15 cellular contexts compared by ENCODE assay signal in the genomic region with DNA sequence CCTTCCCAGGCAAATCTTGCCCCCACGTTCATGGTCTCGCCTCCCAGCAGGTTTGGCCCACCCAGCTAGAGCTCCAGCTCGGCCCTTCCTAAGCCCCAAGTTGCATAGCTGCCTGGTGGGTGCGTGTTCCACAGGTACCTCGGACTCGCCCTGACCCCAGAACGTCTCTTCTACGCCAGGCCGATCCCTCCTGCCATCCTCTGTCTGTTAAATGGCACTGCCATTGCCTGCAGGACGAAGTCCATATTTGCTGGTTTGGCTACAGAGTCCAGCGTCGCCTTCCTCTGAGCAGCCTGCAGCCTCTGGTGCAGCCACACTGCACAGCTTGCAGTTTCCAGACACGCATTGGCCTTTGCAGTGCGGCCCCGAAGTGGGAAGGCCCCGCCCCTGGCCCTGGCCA.
DNase-seq lines count a peak whose midpoint lies in the region; ATAC-seq and TF ChIP-seq lines count a peak whose summit lies in the region.
"Had no signal": no experiment of that assay in that cellular context is flagged by ENCODE, and none has a peak within 500 bp of the region (broad histone marks: within the 10 kb centered on the region; RNA-seq: fewer than 3 reads in every experiment).

No MANE protein-coding gene starts in this region.

- H3K4me3 ChIP-seq in BLaER1 treated with 17β-estradiol and CSF1 and Interleukin-3, amounts not matched to agents 10 nM and 100 nM: no peak overlapping the region
- H3K4me3 ChIP-seq in DND-41 (ENCODE audit: low read depth in 1 of 2, low read length in 2 of 2) (no peak overlapping the region), H7 (ENCODE audit: insufficient read depth, low read depth, low read length) (no peak overlapping the region)
- H3K4me3 ChIP-seq: body of pancreas, PC-9 had no signal

- H3K36me3 ChIP-seq in BLaER1 treated with 17β-estradiol and CSF1 and Interleukin-3, amounts not matched to agents 10 nM and 100 nM: peaks cover 0 to 19% (median 0%) of the 10 kb centered on the region in 11 experiments; a peak in 9 of 22 replicates
- H3K36me3 ChIP-seq in DND-41 (ENCODE audit: insufficient read depth, low read length) (no peaks in the 10 kb centered on the region), H7 (replicated peaks; ENCODE audit: control insufficient read depth, insufficient read depth, low read length) (no peaks in the 10 kb centered on the region)
- H3K36me3 ChIP-seq: prostate gland, thoracic aorta had no signal

- peak overlapping the region; percentile 65 for H3K4me3 Mint-ChIP-seq in activated naive CD8-positive, alpha-beta T cell treated with anti-CD3 and anti-CD28 coated beads, Interleukin-2, amount 50 U/mL, for 24 hours
- H3K4me3 Mint-ChIP-seq in mesothelial cell of epicardium: peak overlapping the region; percentile 70

- no peaks in the 10 kb centered on the region for H3K79me2 ChIP-seq in DND-41 (ENCODE audit: insufficient read depth, low read length)

- no peak overlapping the region for H2AFZ ChIP-seq in DND-41 (ENCODE audit: low read depth, low read length)
- H2AFZ ChIP-seq: PC-9 had no signal

- ATAC-seq in DND-41 (ENCODE audit: insufficient read depth, low read depth): no peak
- ATAC-seq in activated naive CD8-positive, alpha-beta T cell treated with anti-CD3 and anti-CD28 coated beads, Interleukin-2, amount 50 U/mL, for 24 hours: no peak
- ATAC-seq in SK-N-SH treated with all-trans-retinoic acid at 6 μM for 48 hours: no peak
- no peak for ATAC-seq in HG03025 (IDR thresholded peaks at IDR 0.05; ENCODE audit: low FRiP score, unreplicated experiment)
- ATAC-seq: foreskin keratinocyte had no signal

- H3K9ac ChIP-seq in BLaER1 treated with 17β-estradiol and CSF1 and Interleukin-3, amounts not matched to agents 10 nM and 100 nM: no peak overlapping the region
- no peak overlapping the region for H3K9ac ChIP-seq in DND-41 (ENCODE audit: low read depth, low read length)

- peaks cover 0 to 25% (median 0%) of the 10 kb centered on the region in 11 experiments; a peak in 8 of 22 replicates for H4K20me1 ChIP-seq in BLaER1 treated with 17β-estradiol and CSF1 and Interleukin-3, amounts not matched to agents 10 nM and 100 nM
- H4K20me1 ChIP-seq in DND-41 (ENCODE audit: insufficient read depth, low read length): no peaks in the 10 kb centered on the region

- peak overlapping the region; percentile 34 for H3K27ac Mint-ChIP-seq in activated naive CD8-positive, alpha-beta T cell treated with anti-CD3 and anti-CD28 coated beads, Interleukin-2, amount 50 U/mL, for 24 hours
- no peak overlapping the region for H3K27ac Mint-ChIP-seq in mesothelial cell of epicardium

- peak overlapping the region in 6 of 11 experiments; percentile 90 to 99 (median 97); a peak in 8 of 22 replicates for H3K4me2 ChIP-seq in BLaER1 treated with 17β-estradiol and CSF1 and Interleukin-3, amounts not matched to agents 10 nM and 100 nM
- peak overlapping the region; percentile 64; the same call in 1 of the 2 replicates for H3K4me2 ChIP-seq in DND-41 (ENCODE audit: insufficient read depth, low read length)
- H3K4me2 ChIP-seq: PC-9 had no signal

- H3K27me3 Mint-ChIP-seq in activated naive CD8-positive, alpha-beta T cell treated with anti-CD3 and anti-CD28 coated beads, Interleukin-2, amount 50 U/mL, for 24 hours: no peaks in the 10 kb centered on the region
- H3K27me3 Mint-ChIP-seq in mesothelial cell of epicardium (ENCODE audit: low read depth): peaks cover 3% of the 10 kb centered on the region

- peaks cover 4% of the 10 kb centered on the region for H3K9me3 Mint-ChIP-seq in activated naive CD8-positive, alpha-beta T cell treated with anti-CD3 and anti-CD28 coated beads, Interleukin-2, amount 50 U/mL, for 24 hours
- H3K9me3 Mint-ChIP-seq in mesothelial cell of epicardium: peaks cover 5% of the 10 kb centered on the region

- H3K27me3 ChIP-seq in BLaER1 treated with 17β-estradiol and CSF1 and Interleukin-3, amounts not matched to agents 10 nM and 100 nM: peaks cover 19 to 33% (median 26%) of the 10 kb centered on the region in 11 experiments
- H3K27me3 ChIP-seq in DND-41 (ENCODE audit: insufficient read depth, low read length, poor library complexity) (no peaks in the 10 kb centered on the region), H7 (ENCODE audit: control insufficient read depth, insufficient read depth, low read length) (peaks cover 11% of the 10 kb centered on the region; the same call in 1 of the 2 replicates)
- H3K27me3 ChIP-seq: body of pancreas had no signal

- no peak for DNase-seq in DND-41
- no peak for DNase-seq in activated naive CD8-positive, alpha-beta T cell treated with anti-CD3 and anti-CD28 coated beads, Interleukin-2, amount 50 U/mL, for 24 hours
- DNase-seq in mesothelial cell of epicardium (ENCODE audit: low spot score in 2 of 2, unreplicated experiment in 2 of 2): no peak
- no peak for DNase-seq in H7
- DNase-seq in GM20000 (ENCODE audit: low spot score): no peak
- DNase-seq: body of pancreas; foreskin keratinocyte; NCI-H526; PC-9; stimulated activated CD4-positive, alpha-beta T cell treated with anti-CD3 and anti-CD28 coated beads, Interleukin-12 subunit alpha, Interleukin-12 subunit beta, amount 100 ng/mL, for 4 hours had no signal

- peaks cover 21% of the 10 kb centered on the region for H3K4me1 Mint-ChIP-seq in activated naive CD8-positive, alpha-beta T cell treated with anti-CD3 and anti-CD28 coated beads, Interleukin-2, amount 50 U/mL, for 24 hours
- peaks cover 12% of the 10 kb centered on the region for H3K4me1 Mint-ChIP-seq in mesothelial cell of epicardium

- no peak overlapping the region for H3K27ac ChIP-seq in BLaER1 treated with 17β-estradiol and CSF1 and Interleukin-3, amounts not matched to agents 10 nM and 100 nM
- H3K27ac ChIP-seq in DND-41 (ENCODE audit: low read length): no peak overlapping the region
- H3K27ac ChIP-seq: body of pancreas, foreskin keratinocyte, PC-9, prostate gland, thoracic aorta had no signal

- TF ChIP-seq CTCF in DND-41 (IDR thresholded peaks at IDR 0.05; ENCODE audit: borderline replicate concordance, extremely low read depth, low read length, poor library complexity, severe bottlenecking): no peak
- no peak for TF ChIP-seq CTCF in mesothelial cell of epicardium (IDR thresholded peaks at IDR 0.05; ENCODE audit: unreplicated experiment)
- TF ChIP-seq CTCF in GM20000 (IDR thresholded peaks at IDR 0.05; ENCODE audit: extremely low read depth, missing control alignments): no peak

- no peaks in the 10 kb centered on the region for H3K36me3 Mint-ChIP-seq in activated naive CD8-positive, alpha-beta T cell treated with anti-CD3 and anti-CD28 coated beads, Interleukin-2, amount 50 U/mL, for 24 hours (ENCODE audit: low read depth)
- peaks cover 7% of the 10 kb centered on the region for H3K36me3 Mint-ChIP-seq in mesothelial cell of epicardium

- H3K9me3 ChIP-seq in BLaER1 treated with 17β-estradiol and CSF1 and Interleukin-3, amounts not matched to agents 10 nM and 100 nM (replicated peaks in 1 of 11): no peaks in the 10 kb centered on the region
- no peaks in the 10 kb centered on the region for H3K9me3 ChIP-seq in DND-41 (ENCODE audit: insufficient read depth, low read length, severe bottlenecking)
- H3K9me3 ChIP-seq: body of pancreas, prostate gland, thoracic aorta had no signal

- peaks cover 18 to 26% (median 21%) of the 10 kb centered on the region in 10 experiments for H3K4me1 ChIP-seq in BLaER1 treated with 17β-estradiol and CSF1 and Interleukin-3, amounts not matched to agents 10 nM and 100 nM
- H3K4me1 ChIP-seq in DND-41 (ENCODE audit: insufficient read depth, low read length): peaks cover 17% of the 10 kb centered on the region
- H3K4me1 ChIP-seq: foreskin keratinocyte, prostate gland had no signal

TF ChIP-seq in SK-N-SH treated with all-trans-retinoic acid at 6 μM for 48 hours, 23 proteins besides CTCF, POLR2A, EP300 and RAD21 (continues in another document):
- no peak for TF ChIP-seq BACH2 (CRISPR knock-in tag; IDR thresholded peaks at IDR 0.05; ENCODE audit: borderline replicate concordance)
- no peak for TF ChIP-seq ZNF565 (CRISPR knock-in tag; conservative IDR thresholded peaks at IDR 0.05; ENCODE audit: low read depth)
- no peak for TF ChIP-seq ZNF8 (CRISPR knock-in tag; IDR thresholded peaks at IDR 0.05)
- TF ChIP-seq PPARA (CRISPR knock-in tag; IDR thresholded peaks at IDR 0.05; ENCODE audit: borderline replicate concordance): no peak
- TF ChIP-seq, protein P1, sequence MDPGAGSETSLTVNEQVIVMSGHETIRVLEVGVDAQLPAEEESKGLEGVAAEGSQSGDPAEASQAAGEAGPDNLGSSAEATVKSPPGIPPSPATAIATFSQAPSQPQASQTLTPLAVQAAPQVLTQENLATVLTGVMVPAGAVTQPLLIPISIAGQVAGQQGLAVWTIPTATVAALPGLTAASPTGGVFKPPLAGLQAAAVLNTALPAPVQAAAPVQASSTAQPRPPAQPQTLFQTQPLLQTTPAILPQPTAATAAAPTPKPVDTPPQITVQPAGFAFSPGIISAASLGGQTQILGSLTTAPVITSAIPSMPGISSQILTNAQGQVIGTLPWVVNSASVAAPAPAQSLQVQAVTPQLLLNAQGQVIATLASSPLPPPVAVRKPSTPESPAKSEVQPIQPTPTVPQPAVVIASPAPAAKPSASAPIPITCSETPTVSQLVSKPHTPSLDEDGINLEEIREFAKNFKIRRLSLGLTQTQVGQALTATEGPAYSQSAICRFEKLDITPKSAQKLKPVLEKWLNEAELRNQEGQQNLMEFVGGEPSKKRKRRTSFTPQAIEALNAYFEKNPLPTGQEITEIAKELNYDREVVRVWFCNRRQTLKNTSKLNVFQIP (CRISPR knock-in tag; IDR thresholded peaks at IDR 0.05; ENCODE audit: borderline replicate concordance, low read depth): no peak
- no peak for TF ChIP-seq ZFP3 (CRISPR knock-in tag; IDR thresholded peaks at IDR 0.05)
- no peak for TF ChIP-seq ZNF70 (CRISPR knock-in tag; IDR thresholded peaks at IDR 0.05)
- no peak for TF ChIP-seq ESRRG (CRISPR knock-in tag; IDR thresholded peaks at IDR 0.05)
- TF ChIP-seq ZFP30 (CRISPR knock-in tag; IDR thresholded peaks at IDR 0.05): no peak
- TF ChIP-seq CSRNP3 (CRISPR knock-in tag; IDR thresholded peaks at IDR 0.05): no peak
- TF ChIP-seq RARB (CRISPR knock-in tag; IDR thresholded peaks at IDR 0.05): no peak
- TF ChIP-seq CSDC2 (CRISPR knock-in tag; IDR thresholded peaks at IDR 0.05): no peak
- TF ChIP-seq ZC3H10 (CRISPR knock-in tag; IDR thresholded peaks at IDR 0.05): no peak
